15 cellular contexts compared by ENCODE assay signal in genomic region chrX:33045245-33045644, GRCh38.
"Had no signal": no experiment of that assay in that cellular context is flagged by ENCODE, and none has a peak within 500 bp of the region (broad histone marks: within the 10 kb centered on the region; RNA-seq: fewer than 3 reads in every experiment).

No MANE protein-coding gene starts in this region.

- H3K27me3 ChIP-seq: colonic mucosa, heart left ventricle, right atrium auricular region, sigmoid colon, testis, tibial nerve, upper lobe of right lung, vagina had no signal

- H3K36me3 ChIP-seq: colonic mucosa, right atrium auricular region, sigmoid colon, tibial nerve, upper lobe of right lung, vagina had no signal

- H3K27ac ChIP-seq: colonic mucosa, heart left ventricle, right atrium auricular region, skin epidermis, testis, upper lobe of right lung, vagina had no signal

- H3K9me3 ChIP-seq: colonic mucosa, heart left ventricle, right atrium auricular region, sigmoid colon, testis, tibial nerve, upper lobe of right lung, vagina had no signal

- H3K4me3 ChIP-seq: colonic mucosa, heart left ventricle, right atrium auricular region, sigmoid colon, skin epidermis, testis, tibial nerve, upper lobe of right lung, vagina had no signal

- DNase-seq: colonic mucosa; effector CD8-positive, alpha-beta T cell; foreskin melanocyte; heart left ventricle; hippocampal formation; natural killer cell; posterior cingulate gyrus; sigmoid colon; stimulated activated naive CD4-positive, alpha-beta T cell treated with Interleukin-2 at 50 U/mL for 16 hours; testis; upper lobe of right lung had no signal

- H3K4me1 ChIP-seq: colonic mucosa, heart left ventricle, right atrium auricular region, testis, tibial nerve, upper lobe of right lung, vagina had no signal
